18 cellular contexts compared by ENCODE assay signal in the genomic region with DNA sequence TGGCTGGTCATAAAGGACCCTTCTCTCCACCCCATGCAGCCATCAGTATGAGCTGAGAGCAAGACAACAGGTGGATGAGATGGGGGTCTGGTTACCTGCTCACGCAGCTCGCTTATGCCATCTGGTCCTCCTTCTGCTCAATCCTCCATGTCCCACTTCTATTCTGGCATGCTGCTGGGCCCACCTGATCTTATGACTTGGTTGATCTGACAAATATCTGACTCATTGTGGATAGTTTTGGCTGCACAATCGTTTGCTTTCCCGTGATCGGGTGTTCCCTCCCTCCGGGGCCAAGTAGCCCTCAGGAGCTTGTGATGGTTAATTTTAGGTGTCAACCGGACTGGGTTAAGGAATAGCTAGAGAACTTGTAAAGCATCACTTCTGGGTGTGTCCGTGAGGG. TPM values are rescaled to one million over a fixed set of nuclear protein-coding genes. Genes with fewer than 3 reads are reported as not detected.
A peak's percentile ranks its signal among the peaks of the same experiment; 100 is the strongest.
DNase-seq lines count a peak whose midpoint lies in the region; ATAC-seq and TF ChIP-seq lines count a peak whose summit lies in the region.
"Had no signal": no experiment of that assay in that cellular context is flagged by ENCODE, and none has a peak within 500 bp of the region (broad histone marks: within the 10 kb centered on the region; RNA-seq: fewer than 3 reads in every experiment).

No MANE protein-coding gene starts in this region.

- no peak overlapping the region for H3K56ac ChIP-seq in mesendoderm (ENCODE audit: low read length)

- H2AK5ac ChIP-seq in mesendoderm (ENCODE audit: low read length): no peak overlapping the region

- no peak overlapping the region for H3K23ac ChIP-seq in mesendoderm (ENCODE audit: low read length)

- TF ChIP-seq CTCF in epithelial cell of esophagus (IDR thresholded peaks at IDR 0.05; ENCODE audit: insufficient read depth, low read depth, low read length, missing control alignments): no peak

- no peak overlapping the region for H3K18ac ChIP-seq in mesendoderm (ENCODE audit: low read length)

- no CpG with 5 or more reads among the region's 8 CpGs for WGBS in mesendoderm (ENCODE audit: extremely low coverage, insufficient coverage, low lambda C conversion rate)

- H4K8ac ChIP-seq in mesendoderm (ENCODE audit: low read depth, low read length): no peak overlapping the region

- H2BK5ac ChIP-seq in mesendoderm (ENCODE audit: low read length): no peak overlapping the region

- H3K4me3 ChIP-seq in epithelial cell of esophagus (ENCODE audit: low read length) (no peak overlapping the region), mesendoderm (ENCODE audit: low read length) (no peak overlapping the region)
- H3K4me3 ChIP-seq: BLaER1, K562, SK-N-MC had no signal

- peak; percentile 4 for DNase-seq in A172 (ENCODE audit: low spot score)
- DNase-seq in HT1080 (ENCODE audit: low read depth): peak; percentile 10
- peak; percentile 93 for DNase-seq in NCI-H524 treated with DMSO at 0.1 percent for 48 hours (lab: John Stamatoyannopoulos, UW)
- DNase-seq in epithelial cell of esophagus (ENCODE audit: low read depth): peak; percentile 11
- no peak for DNase-seq in mesendoderm
- DNase-seq in NCI-H226: no peak
- no peak for DNase-seq in left lobe of liver (ENCODE audit: low spot score)
- DNase-seq: Calu3; CD8-positive, alpha-beta T cell; H7; NCI-H1105; NCI-H446 treated with DMSO at 0.1 percent for 48 hours; NCI-H748 treated with DMSO at 0.1 percent for 48 hours; NK-92 treated with Interleukin-12 subunit alpha and Interleukin-12 subunit beta, amount 100 ng/mL, for 24 hours; SHP77 had no signal

- H3K27me3 ChIP-seq in mesendoderm (ENCODE audit: insufficient read depth, low read length, poor library complexity): no peaks in the 10 kb centered on the region
- H3K27me3 ChIP-seq: BLaER1 had no signal

- H3K79me2 ChIP-seq in mesendoderm (ENCODE audit: control insufficient read depth, insufficient read depth, low read length): no peaks in the 10 kb centered on the region

- H3K27ac ChIP-seq in mesendoderm (ENCODE audit: low read depth, low read length): no peak overlapping the region
- H3K27ac ChIP-seq: BLaER1, SK-N-MC had no signal

- no peaks in the 10 kb centered on the region for H3K4me1 ChIP-seq in mesendoderm (ENCODE audit: control insufficient read depth, low read depth, low read length)
- H3K4me1 ChIP-seq: BLaER1 had no signal

- H4K5ac ChIP-seq in mesendoderm (ENCODE audit: low read length): no peak overlapping the region

- H3K4ac ChIP-seq in mesendoderm (ENCODE audit: low read depth, low read length): no peak overlapping the region

- no peaks in the 10 kb centered on the region for H3K79me1 ChIP-seq in mesendoderm (ENCODE audit: low read length)

- ATAC-seq in left lobe of liver: no peak
- ATAC-seq: CD8-positive, alpha-beta T cell; K562 had no signal

- H3K36me3 ChIP-seq in mesendoderm (ENCODE audit: control insufficient read depth, insufficient read depth, low read length): no peaks in the 10 kb centered on the region
- H3K36me3 ChIP-seq: BLaER1 had no signal

- H2BK120ac ChIP-seq in mesendoderm (ENCODE audit: low read depth, low read length): no peak overlapping the region

- no peak overlapping the region for H3K9ac ChIP-seq in mesendoderm (ENCODE audit: low read length)
- H3K9ac ChIP-seq: BLaER1 had no signal

- no peak overlapping the region for H2BK15ac ChIP-seq in mesendoderm (replicated peaks; ENCODE audit: low read depth)

- no peak overlapping the region for H3K4me2 ChIP-seq in mesendoderm (ENCODE audit: low read length)
- H3K4me2 ChIP-seq: BLaER1 had no signal

RNA-seq across cellular contexts. Expression of a gene that starts 26.6 kb away (rescaled TPM):
- total RNA-seq in A172 (2014; rRNA removed; shearing (Covaris generic)): 33.4 and 44.9 TPM in 2 replicates
- 21.3 and 24.3 TPM in 2 replicates for total RNA-seq in HT1080 (2014; rRNA removed; shearing (Covaris generic))
- 18.6 and 19.6 TPM in 2 replicates for polyA plus RNA-seq in HT1080 (2015; cell fraction: cytosol; rRNA removed)
- polyA plus RNA-seq in HT1080 (2015; cell fraction: nucleus; rRNA removed): 31.5 and 35.5 TPM in 2 replicates
- polyA plus RNA-seq in mesendoderm (2013, experiment 1 of 2): 15.8 TPM
- 14.4 TPM for polyA plus RNA-seq in mesendoderm (2013, experiment 2 of 2)
- total RNA-seq in left lobe of liver: 16.4 TPM

Comparison
In these comparisons a context has a peak if more than half of its experiments do, and no peak if none do; other contexts are left out.
1. DNase-seq: peak in A172 (single experiment), HT1080 (single experiment), NCI-H524 treated with DMSO at 0.1 percent for 48 hours (single experiment) and epithelial cell of esophagus (single experiment); none in mesendoderm (single experiment), NCI-H226 (single experiment) and left lobe of liver (single experiment).